In genomic region chr9:27528278-27528885, GRCh38 we compare ENCODE assay signal across 8 cellular contexts. TPM values are rescaled to one million over a fixed set of nuclear protein-coding genes. Genes with fewer than 3 reads are reported as not detected.
DNase-seq lines count a peak whose midpoint lies in the region; ATAC-seq, FAIRE-seq and TF ChIP-seq lines count a peak whose summit lies in the region.

No MANE protein-coding gene starts in this region.

- TF ChIP-seq POLR2A in prostate gland (IDR thresholded peaks at IDR 0.05) = peak; percentile 49

- no peaks in the 10 kb centered on the region for H3K9me3 ChIP-seq in prostate gland

- POLR2A ChIA-PET in T-cell (lab: Charles Lee) = no interaction called here

- DNase-seq in T-cell (peak; percentile 4 to 57 (median 31)), astrocyte of the cerebellum (ENCODE audit: low read depth) (peak; percentile 18), hepatic stellate cell (ENCODE audit: low spot score) (peak; percentile 26), prostate gland (ENCODE audit: low spot score) (peak; percentile 75), RCC 7860 (ENCODE audit: low spot score) (no peak), NCI-H748 (lab: John Stamatoyannopoulos, UW; ENCODE audit: unreplicated experiment) (no peak)

- intact Hi-C loops in prostate gland (cut with DNase I) = loop anchor here (2.0 to 5.0 kb wide), 2 partner anchors 56 to 191 kb away; no protein-coding TSS in a partner anchor

- no peak overlapping the region for H3K27ac Mint-ChIP-seq in T-cell

- WGBS in prostate gland = under 1% methylated on average over 34 of the region's 34 CpGs

- FAIRE-seq in RCC 7860 (lab: Jason Lieb, UNC) = no peak

- no peaks in the 10 kb centered on the region for H3K27me3 ChIP-seq in prostate gland (replicated peaks; ENCODE audit: insufficient read depth)

- peaks cover 0 to 12% (median 8%) of the 10 kb centered on the region in 3 donors for H3K4me1 Mint-ChIP-seq in T-cell

- ATAC-seq in GM18867 (IDR thresholded peaks at IDR 0.05; ENCODE audit: unreplicated experiment) (peak; percentile 54), HG03025 (IDR thresholded peaks at IDR 0.05; ENCODE audit: low FRiP score, unreplicated experiment) (peak; percentile 38), T-cell (replicated peaks in 1 of 4) (peak; percentile 34 to 69 (median 64))

- H3K4me3 ChIP-seq in astrocyte of the cerebellum (ENCODE audit: low read depth, low read length) (peak overlapping the region; percentile 54), prostate gland (peak overlapping the region; percentile 66 to 72)

- no peaks in the 10 kb centered on the region for H3K36me3 Mint-ChIP-seq in T-cell

- H3K36me3 ChIP-seq in prostate gland = no peaks in the 10 kb centered on the region

- H3K27me3 Mint-ChIP-seq in T-cell = peaks cover 0 to 3% of the 10 kb centered on the region in 2 donors

- peak overlapping the region; percentile 78 for H3K27ac ChIP-seq in prostate gland

- TF ChIP-seq CTCF in astrocyte of the cerebellum (IDR thresholded peaks at IDR 0.05; ENCODE audit: low read depth, low read length, missing control alignments) (no peak), prostate gland (IDR thresholded peaks at IDR 0.05) (no peak)

- no peaks in the 10 kb centered on the region for H3K9me3 Mint-ChIP-seq in T-cell

- peaks cover 4% of the 10 kb centered on the region for H3K4me1 ChIP-seq in prostate gland (replicated peaks)

- in situ Hi-C loops in astrocyte of the cerebellum (cut with HindIII; ENCODE audit: low sequenced_read_pairs) = no loop called here

- CTCF ChIA-PET in T-cell (lab: Charles Lee) = interaction anchor here (0.6 to 1.5 kb wide), 2 partner anchors 20 to 195 kb away, joined by 3 to 4 read pairs; no protein-coding TSS in a partner anchor

- peak overlapping the region; percentile 88 to 89 (median 89) for H3K4me3 Mint-ChIP-seq in T-cell

RNA-seq across cellular contexts. Expression of gene MOB3B, which starts 1.2 kb away (rescaled TPM):
- total RNA-seq in T-cell (under 1 TPM; 0.40 to 0.72 (median 0.56) TPM), prostate gland (10 to 100 TPM in 1 of 2 donors, 1 to 10 TPM in 1; 3.1 to 17.8 TPM)

RNA-seq across cellular contexts. Expression of gene IFNK, which starts 4.3 kb away (rescaled TPM):
- total RNA-seq in T-cell (not detected), prostate gland (not detected)

RNA-seq across cellular contexts. Expression of gene C9orf72, which starts 44.9 kb away (rescaled TPM):
- total RNA-seq in T-cell (10 to 100 TPM; 17.8 to 29.3 (median 20.6) TPM), prostate gland (10 to 100 TPM; 14.2 to 23.4 TPM)

Comparison
In these comparisons a context has a peak if more than half of its experiments do, and no peak if none do; other contexts are left out.
1. DNase-seq: peak in T-cell (34 of 34), astrocyte of the cerebellum (single experiment), hepatic stellate cell (single experiment) and prostate gland (single experiment); none in RCC 7860 (single experiment) and NCI-H748 (single experiment).
2. Peak in every context shown above with its lines, with median percentiles within 50 percentile points of each other: ATAC-seq.